ENCODE assay signal across 9 cellular contexts in the genomic region with DNA sequence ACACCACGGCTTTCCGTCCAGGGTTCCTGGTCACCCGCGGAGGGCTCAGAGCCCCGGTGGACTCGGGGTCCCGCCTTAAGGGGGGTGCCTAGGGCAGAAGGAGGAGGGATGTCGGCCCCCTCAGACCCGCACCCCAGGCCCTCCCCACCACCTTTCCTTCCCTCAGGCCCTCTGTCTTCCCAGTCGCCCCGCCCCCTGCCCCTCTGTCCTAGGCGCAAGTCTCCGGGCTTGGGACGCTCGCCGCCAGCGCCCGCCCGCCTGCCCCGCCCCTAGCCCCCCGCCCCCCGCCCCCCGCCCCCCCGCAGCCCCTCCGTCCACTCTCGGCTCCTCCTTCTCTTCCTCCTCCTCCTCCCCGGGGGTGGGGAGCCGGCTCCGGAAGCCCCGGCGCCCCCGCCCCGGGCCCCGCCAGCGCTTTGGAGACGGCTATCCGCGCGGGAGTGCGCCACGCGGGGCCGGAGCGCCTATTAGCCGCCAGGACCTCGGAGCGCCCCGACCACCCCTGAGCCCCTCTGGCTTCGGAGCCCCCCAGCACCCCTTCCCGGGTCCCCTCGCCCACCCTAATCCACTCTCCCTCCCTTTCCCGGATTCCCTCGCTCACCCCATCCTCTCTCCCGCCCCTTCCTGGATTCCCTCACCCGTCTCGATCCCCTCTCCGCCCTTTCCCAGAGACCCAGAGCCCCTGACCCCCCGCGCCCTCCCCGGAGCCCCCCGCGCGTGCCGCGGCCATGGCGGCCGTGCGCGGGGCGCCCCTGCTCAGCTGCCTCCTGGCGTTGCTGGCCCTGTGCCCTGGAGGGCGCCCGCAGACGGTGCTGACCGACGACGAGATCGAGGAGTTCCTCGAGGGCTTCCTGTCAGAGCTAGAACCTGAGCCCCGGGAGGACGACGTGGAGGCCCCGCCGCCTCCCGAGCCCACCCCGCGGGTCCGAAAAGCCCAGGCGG. TPM values are rescaled to one million over a fixed set of nuclear protein-coding genes. Genes with fewer than 3 reads are reported as not detected.
DNase-seq lines count a peak whose midpoint lies in the region; ATAC-seq and TF ChIP-seq lines count a peak whose summit lies in the region.
"Had no signal": no experiment of that assay in that cellular context is flagged by ENCODE, and none has a peak within 500 bp of the region (broad histone marks: within the 10 kb centered on the region; RNA-seq: fewer than 3 reads in every experiment).

A gene (plus strand): TSS at position 405 of the 939 bp plus-strand sequence. CDS start 321 bp downstream, at position 726.

- H4K20me1 ChIP-seq in SK-N-SH (ENCODE audit: insufficient read depth): no peaks in the 10 kb centered on the region

- peak within 1 kb of the TSS; percentile 51 to 66 for H3K4me3 ChIP-seq in SK-N-SH (ENCODE audit: low read depth in 2 of 2, low read length in 1 of 2)
- H3K4me3 ChIP-seq in effector memory CD4-positive, alpha-beta T cell (ENCODE audit: insufficient read depth, low read depth, low read length, poor library complexity, severe bottlenecking): peak within 1 kb of the TSS; percentile 58
- peak within 1 kb of the TSS; percentile 72 for H3K4me3 ChIP-seq in mesodermal cell (ENCODE audit: extremely low read depth, insufficient read depth, low read length, poor library complexity, severe bottlenecking)
- H3K4me3 ChIP-seq in transverse colon: peak within 1 kb of the TSS; percentile 32 to 59 (median 51)

- no peak for ATAC-seq in HG03442 (IDR thresholded peaks at IDR 0.05; ENCODE audit: unreplicated experiment)

- TF ChIP-seq EP300 in SK-N-SH (IDR thresholded peaks at IDR 0.05; ENCODE audit: borderline replicate concordance in 1 of 2, low read depth in 1 of 2, low read length in 1 of 2) (no peak), transverse colon (IDR thresholded peaks at IDR 0.05; ENCODE audit: low read depth) (no peak)

- in situ Hi-C loops in transverse colon (cut with MboI; ENCODE audit: low pct_ligation_motif_present in 1 of 4, low pct_unique_long_range_greater_than_20kb in 1 of 4, low sequenced_read_pairs in 3 of 4): no loop called here
- in situ Hi-C loops in ACHN (cut with HindIII; ENCODE audit: low pct_ligation_motif_present, low pct_unique_long_range_greater_than_20kb, low sequenced_read_pairs): no loop called here

- no peaks in the 10 kb centered on the region for H3K9me2 ChIP-seq in SK-N-SH

- H3K27ac ChIP-seq in SK-N-SH (ENCODE audit: low read depth in 2 of 2, low read length in 1 of 2) (peak within 1 kb of the TSS; percentile 45 to 93), mesodermal cell (ENCODE audit: low read depth, low read length, severe bottlenecking) (peak within 1 kb of the TSS; percentile 39), transverse colon (peak within 1 kb of the TSS; percentile 77 to 92 (median 86))
- no peak within 1 kb of the TSS for H3K27ac ChIP-seq in effector memory CD4-positive, alpha-beta T cell (ENCODE audit: insufficient read depth, low read length, poor library complexity, severe bottlenecking)

- peaks cover 36% of the 10 kb centered on the region for H3F3A ChIP-seq in SK-N-SH (replicated peaks; ENCODE audit: insufficient read depth)

- intact Hi-C loops in transverse colon (cut with DNase I; ENCODE audit: low total_unique reads): no loop called here

- peak within 1 kb of the TSS; percentile 68; the same call in 1 of the 2 replicates for H2AFZ ChIP-seq in SK-N-SH (ENCODE audit: low read depth)

- DNase-seq in GM03348 (ENCODE audit: low spot score) (peak; percentile 75), SK-N-SH (peak; percentile 96), transverse colon (peak; percentile 35), SKM-1 treated with dmso at 0.1 percent for 144 hours (lab: John Stamatoyannopoulos, UW; ENCODE audit: unreplicated experiment) (no peak), ACHN (no peak)
- no peak for DNase-seq in effector memory CD4-positive, alpha-beta T cell

- H3K4me2 ChIP-seq in SK-N-SH: peak within 1 kb of the TSS; percentile 76

- WGBS in SK-N-SH (ENCODE audit: low lambda C conversion rate): 15% methylated on average over 70 of the region's 89 CpGs
- 1 to 5% methylated on average over 52 of the region's 89 CpGs for WGBS in mesodermal cell (ENCODE audit: insufficient coverage in 2 of 2), 2 experiments
- WGBS in transverse colon (ENCODE audit: low coverage in 1 of 2), 2 donors: 10% methylated on average over 33 of the region's 89 CpGs; no CpG with 5 or more reads in 1 of the 2 donors

- TF ChIP-seq POLR2A in transverse colon (IDR thresholded peaks at IDR 0.05): no peak

- H3K27me3 ChIP-seq in SK-N-SH (ENCODE audit: insufficient read depth) (no peaks in the 10 kb centered on the region), transverse colon (peaks cover 26% of the 10 kb centered on the region)
- H3K27me3 ChIP-seq in effector memory CD4-positive, alpha-beta T cell (replicated peaks; ENCODE audit: control insufficient read depth, insufficient read depth, low read length, poor library complexity, severe bottlenecking): peaks cover 2% of the 10 kb centered on the region

- peak; percentile 15; the same call in 1 of the 2 replicates for TF ChIP-seq RAD21 in SK-N-SH (IDR thresholded peaks at IDR 0.05; ENCODE audit: low read length)

- H3K36me3 ChIP-seq in SK-N-SH (replicated peaks in 1 of 2; ENCODE audit: control insufficient read depth in 1 of 2, insufficient read depth in 2 of 2, low read length in 1 of 2) (peaks cover 5 to 29% of the 10 kb centered on the region in 2 experiments), mesodermal cell (ENCODE audit: control insufficient read depth, insufficient read depth, low read length) (peaks cover 37% of the 10 kb centered on the region), transverse colon (no peaks in the 10 kb centered on the region)
- H3K36me3 ChIP-seq in effector memory CD4-positive, alpha-beta T cell (ENCODE audit: control insufficient read depth, insufficient read depth, low read length): no peaks in the 10 kb centered on the region

- H3K4me1 ChIP-seq in SK-N-SH (ENCODE audit: control insufficient read depth in 1 of 2, insufficient read depth in 2 of 2, low read depth in 1 of 2, low read length in 1 of 2) (peaks cover 27 to 42% of the 10 kb centered on the region in 2 experiments; a peak in 2 of 4 replicates), mesodermal cell (ENCODE audit: control insufficient read depth, insufficient read depth, low read length, poor library complexity, severe bottlenecking) (peaks cover 19% of the 10 kb centered on the region), transverse colon (peaks cover 0 to 12% (median 2%) of the 10 kb centered on the region in 4 donors)
- peaks cover 7% of the 10 kb centered on the region for H3K4me1 ChIP-seq in effector memory CD4-positive, alpha-beta T cell (ENCODE audit: control insufficient read depth, insufficient read depth, low read length, poor library complexity, severe bottlenecking)

- peak within 1 kb of the TSS; percentile 80 for H3K9ac ChIP-seq in SK-N-SH

- POLR2A ChIA-PET in SK-N-SH (lab: Yijun Ruan, JAX): interaction anchor here (1.3 to 2.2 kb wide), 3 partner anchors 12 to 32 kb away, joined by 4 to 9 read pairs (median 5); a partner anchor contains a TSS

- CTCF ChIA-PET in SK-N-SH (lab: Yijun Ruan, JAX): interaction anchor here (0.7 to 2.8 kb wide), 7 partner anchors 11 to 386 kb away, joined by 3 to 12 read pairs (median 3); a partner anchor contains a TSS

- TF ChIP-seq CTCF in SK-N-SH (IDR thresholded peaks at IDR 0.05) (0 out of 2 replicates have a peak, but pooled peaks have one; percentile 18), transverse colon (IDR thresholded peaks at IDR 0.05) (no peak)

- H3K79me2 ChIP-seq in SK-N-SH (ENCODE audit: insufficient read depth): peaks cover 41% of the 10 kb centered on the region

- H3K9me3 ChIP-seq in SK-N-SH (no peaks in the 10 kb centered on the region), mesodermal cell (ENCODE audit: control insufficient read depth, low read length) (no peaks in the 10 kb centered on the region), transverse colon (no peaks in the 10 kb centered on the region)
- H3K9me3 ChIP-seq in effector memory CD4-positive, alpha-beta T cell (ENCODE audit: control insufficient read depth, low read length): no peaks in the 10 kb centered on the region

TF ChIP-seq in SK-N-SH, 30 proteins besides CTCF, POLR2A, EP300 and RAD21 (continues in another document):
- TF ChIP-seq MEF2A (IDR thresholded peaks at IDR 0.05; ENCODE audit: borderline replicate concordance, low read depth) (no peak), MXI1 (IDR thresholded peaks at IDR 0.05; ENCODE audit: low read depth, low read length) (0 out of 2 replicates have a peak, but pooled peaks have one; percentile 22), RFX5 (IDR thresholded peaks at IDR 0.05; ENCODE audit: low read length) (no peak), YY1 (IDR thresholded peaks at IDR 0.05; ENCODE audit: low read depth) (no peak), NRF1 (IDR thresholded peaks at IDR 0.05; ENCODE audit: low read depth, low read length) (no peak), JUND (IDR thresholded peaks at IDR 0.05) (no peak), ELF1 (IDR thresholded peaks at IDR 0.05) (no peak), GATA2 (CRISPR knock-in tag; IDR thresholded peaks at IDR 0.05) (no peak), FOXM1 (IDR thresholded peaks at IDR 0.05; ENCODE audit: low read depth) (no peak), SIN3A (IDR thresholded peaks at IDR 0.05; ENCODE audit: borderline replicate concordance, low read depth, low read length) (no peak)
- TF ChIP-seq, protein P1, sequence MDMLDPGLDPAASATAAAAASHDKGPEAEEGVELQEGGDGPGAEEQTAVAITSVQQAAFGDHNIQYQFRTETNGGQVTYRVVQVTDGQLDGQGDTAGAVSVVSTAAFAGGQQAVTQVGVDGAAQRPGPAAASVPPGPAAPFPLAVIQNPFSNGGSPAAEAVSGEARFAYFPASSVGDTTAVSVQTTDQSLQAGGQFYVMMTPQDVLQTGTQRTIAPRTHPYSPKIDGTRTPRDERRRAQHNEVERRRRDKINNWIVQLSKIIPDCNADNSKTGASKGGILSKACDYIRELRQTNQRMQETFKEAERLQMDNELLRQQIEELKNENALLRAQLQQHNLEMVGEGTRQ (IDR thresholded peaks at IDR 0.05; ENCODE audit: borderline replicate concordance, low read depth, low read length): no peak
- TF ChIP-seq, protein P2, sequence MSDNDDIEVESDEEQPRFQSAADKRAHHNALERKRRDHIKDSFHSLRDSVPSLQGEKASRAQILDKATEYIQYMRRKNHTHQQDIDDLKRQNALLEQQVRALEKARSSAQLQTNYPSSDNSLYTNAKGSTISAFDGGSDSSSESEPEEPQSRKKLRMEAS (IDR thresholded peaks at IDR 0.05; ENCODE audit: low read depth): peak; percentile 47; the same call in 1 of the 2 replicates

RNA-seq across cellular contexts. Expression of the gene that starts here (rescaled TPM):
- polyA plus RNA-seq in SK-N-SH (2012; rRNA removed): 40.3 and 105 TPM in 2 replicates
- polyA plus RNA-seq in SK-N-SH (2012; cell fraction: cytosol; rRNA removed): 36.3 and 54.8 TPM in 2 replicates
- 278 and 326 TPM in 2 replicates for polyA plus RNA-seq in SK-N-SH (2012; cell fraction: nucleus; rRNA removed)
- polyA plus RNA-seq in mesodermal cell (2013, experiment 1 of 2): 109 TPM
- polyA plus RNA-seq in mesodermal cell (2013, experiment 2 of 2): 89.5 TPM
- 100 to 1,000 TPM in 1 of 4 donors, 10 to 100 TPM in 3; 33.9 to 151 (median 89.0) TPM for total RNA-seq in transverse colon
- total RNA-seq: M059J had no signal

Comparison
In these comparisons a context has a peak if more than half of its experiments do, and no peak if none do; other contexts are left out.
1. DNase-seq: peak in GM03348 (single experiment), SK-N-SH (single experiment) and transverse colon (single experiment); none in effector memory CD4-positive, alpha-beta T cell (0 of 3), SKM-1 treated with dmso at 0.1 percent for 144 hours (single experiment) and ACHN (single experiment).
2. Peak in every context shown above with its lines, with median percentiles within 50 percentile points of each other: H3K4me3 ChIP-seq.